Comparison of ENCODE assay signal across 9 cellular contexts in the genomic region with DNA sequence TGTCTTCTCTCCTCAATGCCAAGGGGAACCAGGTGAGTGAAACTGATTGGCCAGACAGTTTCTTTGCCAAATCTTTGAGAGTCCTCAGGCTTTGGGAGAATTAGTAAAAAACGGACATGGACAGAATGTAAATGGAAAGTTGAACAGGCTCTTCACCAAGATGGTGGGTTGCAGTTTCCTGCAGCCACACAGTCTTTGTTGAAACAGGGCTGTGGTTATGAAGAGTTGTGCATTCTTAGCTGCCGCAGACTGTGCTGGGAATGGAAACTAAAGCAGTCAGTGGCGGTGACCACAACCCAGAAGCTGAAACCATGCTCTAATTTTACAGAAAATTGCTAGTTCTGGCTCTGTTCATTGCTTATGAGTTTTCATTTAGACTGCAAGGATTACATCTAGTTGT. TPM values are rescaled to one million over a fixed set of nuclear protein-coding genes. Genes with fewer than 3 reads are reported as not detected.
A peak's percentile ranks its signal among the peaks of the same experiment; 100 is the strongest.
DNase-seq lines count a peak whose midpoint lies in the region; ATAC-seq, FAIRE-seq and TF ChIP-seq lines count a peak whose summit lies in the region.
"Had no signal": no experiment of that assay in that cellular context is flagged by ENCODE, and none has a peak within 500 bp of the region (broad histone marks: within the 10 kb centered on the region; RNA-seq: fewer than 3 reads in every experiment).

No MANE protein-coding gene starts in this region.

- H3K27me3 Mint-ChIP-seq in activated CD4-positive, alpha-beta memory T cell treated with anti-CD3 and anti-CD28 coated beads, Interleukin-2, amount 10 ng/mL, durations not matched to agents 7 days and 5 days, result no peaks in the 10 kb centered on the region

- DNase-seq in activated CD4-positive, alpha-beta memory T cell treated with anti-CD3 and anti-CD28 coated beads, Interleukin-2, amount 10 ng/mL, durations not matched to agents 7 days and 5 days, result peak; percentile 82
- DNase-seq in smooth muscle cell (lab: John Stamatoyannopoulos, UW; ENCODE audit: unreplicated experiment), result no peak
- DNase-seq in frontal cortex (ENCODE audit: low spot score in 2 of 2), result no peak
- no peak for DNase-seq in EL
- DNase-seq in ascending aorta (ENCODE audit: low spot score in 2 of 2), result no peak
- DNase-seq in ovary, result no peak

- TF ChIP-seq EP300 in ovary (IDR thresholded peaks at IDR 0.05), result no peak

- WGBS in smooth muscle cell (ENCODE audit: low lambda C conversion rate), result 78% methylated on average over 3 of the region's 3 CpGs
- WGBS in ovary, 3 donors, result 89 to 94% (median 89%) methylated on average over 3 of the region's 3 CpGs

- no peak for TF ChIP-seq POLR2A in ovary (IDR thresholded peaks at IDR 0.05)

- H3K79me2 ChIP-seq in smooth muscle cell (ENCODE audit: low read depth), result no peaks in the 10 kb centered on the region

- intact Hi-C loops in ascending aorta (cut with DNase I), result no loop called here
- intact Hi-C loops in ovary (cut with DNase I), result no loop called here

- peak overlapping the region; percentile 49 for H3K4me3 Mint-ChIP-seq in activated CD4-positive, alpha-beta memory T cell treated with anti-CD3 and anti-CD28 coated beads, Interleukin-2, amount 10 ng/mL, durations not matched to agents 7 days and 5 days

- no peak overlapping the region for H3K4me2 ChIP-seq in smooth muscle cell

- H4K20me1 ChIP-seq in smooth muscle cell (ENCODE audit: low read depth), result peaks cover 30% of the 10 kb centered on the region

- FAIRE-seq in frontal cortex (lab: Jason Lieb, UNC), result no peak

- no peak overlapping the region for H2AFZ ChIP-seq in smooth muscle cell (ENCODE audit: low read depth)

- H3K36me3 ChIP-seq in smooth muscle cell (ENCODE audit: low read depth) (peaks cover 25% of the 10 kb centered on the region), ascending aorta (peaks cover 0 to 26% of the 10 kb centered on the region in 2 donors), ovary (no peaks in the 10 kb centered on the region)

- H3K4me1 Mint-ChIP-seq in activated CD4-positive, alpha-beta memory T cell treated with anti-CD3 and anti-CD28 coated beads, Interleukin-2, amount 10 ng/mL, durations not matched to agents 7 days and 5 days, result peaks cover 34% of the 10 kb centered on the region

- no peak overlapping the region for H3K4me3 ChIP-seq in smooth muscle cell
- no peak overlapping the region for H3K4me3 ChIP-seq in ascending aorta
- H3K4me3 ChIP-seq in ovary, result no peak overlapping the region

- CTCF ChIA-PET in activated CD4-positive, alpha-beta memory T cell treated with anti-CD3 and anti-CD28 coated beads, Interleukin-2, amount 10 ng/mL, durations not matched to agents 7 days and 5 days (lab: Charles Lee), result interaction anchor here (0.9 to 2.7 kb wide), 10 partner anchors 11 to 270 kb away, joined by 3 to 48 read pairs (median 5); a partner anchor contains a TSS

- H3K9me3 Mint-ChIP-seq in activated CD4-positive, alpha-beta memory T cell treated with anti-CD3 and anti-CD28 coated beads, Interleukin-2, amount 10 ng/mL, durations not matched to agents 7 days and 5 days, result no peaks in the 10 kb centered on the region

- no peaks in the 10 kb centered on the region for H3K9me3 ChIP-seq in smooth muscle cell (replicated peaks; ENCODE audit: low read depth)
- no peaks in the 10 kb centered on the region for H3K9me3 ChIP-seq in ascending aorta
- no peaks in the 10 kb centered on the region for H3K9me3 ChIP-seq in ovary

- peaks cover 55% of the 10 kb centered on the region for H3F3A ChIP-seq in smooth muscle cell (ENCODE audit: low read depth)

- H3K9ac ChIP-seq in smooth muscle cell (ENCODE audit: low read depth), result no peak overlapping the region

- H3K27me3 ChIP-seq in smooth muscle cell (ENCODE audit: low read depth) (no peaks in the 10 kb centered on the region), ascending aorta (no peaks in the 10 kb centered on the region), ovary (no peaks in the 10 kb centered on the region)

- POLR2A ChIA-PET in activated CD4-positive, alpha-beta memory T cell treated with anti-CD3 and anti-CD28 coated beads, Interleukin-2, amount 10 ng/mL, durations not matched to agents 7 days and 5 days (lab: Charles Lee), result interaction anchor here (0.6 to 2.9 kb wide), 16 partner anchors 11 to 197 kb away, joined by 3 to 38 read pairs (median 5); a partner anchor contains a TSS

- no peak for TF ChIP-seq CTCF in smooth muscle cell (IDR thresholded peaks at IDR 0.05; ENCODE audit: borderline replicate concordance, insufficient read depth, poor library complexity, severe bottlenecking)
- no peak for TF ChIP-seq CTCF in ascending aorta (IDR thresholded peaks at IDR 0.05)
- TF ChIP-seq CTCF in ovary (IDR thresholded peaks at IDR 0.05), result no peak

- peak; percentile 98 for ATAC-seq in GM18867 (IDR thresholded peaks at IDR 0.05; ENCODE audit: unreplicated experiment)
- ATAC-seq in HG03039 (IDR thresholded peaks at IDR 0.05; ENCODE audit: unreplicated experiment), result peak; percentile 98

- H3K4me1 ChIP-seq in smooth muscle cell (ENCODE audit: low read depth) (peaks cover 4% of the 10 kb centered on the region), ascending aorta (no peaks in the 10 kb centered on the region), ovary (ENCODE audit: insufficient read depth) (no peaks in the 10 kb centered on the region)

- H3K27ac Mint-ChIP-seq in activated CD4-positive, alpha-beta memory T cell treated with anti-CD3 and anti-CD28 coated beads, Interleukin-2, amount 10 ng/mL, durations not matched to agents 7 days and 5 days, result peak overlapping the region; percentile 83

- H3K27ac ChIP-seq in smooth muscle cell (ENCODE audit: low read depth) (peak overlapping the region; percentile 25), ascending aorta (no peak overlapping the region), ovary (no peak overlapping the region)
- H3K27ac ChIP-seq: HL-60 had no signal

- H3K36me3 Mint-ChIP-seq in activated CD4-positive, alpha-beta memory T cell treated with anti-CD3 and anti-CD28 coated beads, Interleukin-2, amount 10 ng/mL, durations not matched to agents 7 days and 5 days (ENCODE audit: low read depth), result peaks cover 78% of the 10 kb centered on the region

RNA-seq across cellular contexts. Expression of a gene that starts 42.1 kb away (rescaled TPM):
- 10 to 100 TPM; 71.6 to 75.6 TPM for total RNA-seq in activated CD4-positive, alpha-beta memory T cell treated with anti-CD3 and anti-CD28 coated beads, Interleukin-2, amount 10 ng/mL, durations not matched to agents 7 days and 5 days
- 76.8 and 91.7 TPM in 2 replicates for total RNA-seq in smooth muscle cell
- polyA plus RNA-seq in smooth muscle cell, result 13.1 and 17.9 TPM in 2 replicates
- 187 TPM for total RNA-seq in frontal cortex
- total RNA-seq in ascending aorta, result 53.4 TPM
- 10 to 100 TPM; 59.6 to 95.5 (median 66.1) TPM for total RNA-seq in ovary
- 10 to 100 TPM; 27.3 to 40.7 TPM for polyA plus RNA-seq in ovary
